In genomic region chr20:58629213-58629575, GRCh38 we compare ENCODE assay signal across 16 cellular contexts. TPM values are rescaled to one million over a fixed set of nuclear protein-coding genes. Genes with fewer than 3 reads are reported as not detected.
DNase-seq lines count a peak whose midpoint lies in the region; ATAC-seq lines count a peak whose summit lies in the region.
"Had no signal": no experiment of that assay in that cellular context is flagged by ENCODE, and none has a peak within 500 bp of the region (broad histone marks: within the 10 kb centered on the region; RNA-seq: fewer than 3 reads in every experiment).

No MANE protein-coding gene starts in this region.

- H3K4me1 ChIP-seq in SJCRH30 (peaks cover 32% of the 10 kb centered on the region), skeletal muscle satellite cell (ENCODE audit: control insufficient read depth, insufficient read depth, low read length) (peaks cover 38% of the 10 kb centered on the region)

- DNase-seq in NCI-H82 (lab: John Stamatoyannopoulos, UW) (peak; percentile 35), NCI-H82 treated with DMSO at 0.1 percent for 48 hours (lab: John Stamatoyannopoulos, UW; ENCODE audit: unreplicated experiment) (no peak), SJCRH30 (peak; percentile 91 to 94), left kidney (ENCODE audit: low read depth, low spot score) (peak; percentile 52), cortex of kidney (lab: John Stamatoyannopoulos, UW) (no peak), iPS-NIHi11 (ENCODE audit: low spot score) (no peak)
- DNase-seq: 8988T, GDM1, NCI-H187 treated with DMSO at 0.1 percent for 48 hours, NCI-H446, NCI-H69, OCI-M1, RPMI8226 had no signal

- H3K4me2 ChIP-seq in skeletal muscle satellite cell (ENCODE audit: low read length): peak overlapping the region; percentile 55
- H3K4me2 ChIP-seq: BLaER1 treated with 17β-estradiol and CSF1 and Interleukin-3, amounts not matched to agents 10 nM and 100 nM had no signal

- no peaks in the 10 kb centered on the region for H3K27me3 ChIP-seq in SJCRH30
- no peaks in the 10 kb centered on the region for H3K27me3 ChIP-seq in skeletal muscle satellite cell (ENCODE audit: control insufficient read depth, insufficient read depth, low read length)
- H3K27me3 ChIP-seq: BLaER1 treated with 17β-estradiol and CSF1 and Interleukin-3, amounts not matched to agents 10 nM and 100 nM had no signal

- H3K9me3 ChIP-seq in SJCRH30 (replicated peaks): no peaks in the 10 kb centered on the region
- H3K9me3 ChIP-seq in skeletal muscle satellite cell (replicated peaks; ENCODE audit: low read length): no peaks in the 10 kb centered on the region
- H3K9me3 ChIP-seq: BLaER1 treated with 17β-estradiol and CSF1 and Interleukin-3, amounts not matched to agents 10 nM and 100 nM had no signal

- H3K36me3 ChIP-seq in SJCRH30: no peaks in the 10 kb centered on the region
- no peaks in the 10 kb centered on the region for H3K36me3 ChIP-seq in skeletal muscle satellite cell (ENCODE audit: insufficient read depth, low read length)
- H3K36me3 ChIP-seq: BLaER1 treated with 17β-estradiol and CSF1 and Interleukin-3, amounts not matched to agents 10 nM and 100 nM had no signal

- H3K9ac ChIP-seq in skeletal muscle satellite cell (ENCODE audit: low read depth, low read length): peak overlapping the region; percentile 25
- H3K9ac ChIP-seq: BLaER1 treated with 17β-estradiol and CSF1 and Interleukin-3, amounts not matched to agents 10 nM and 100 nM had no signal

- H3K27ac ChIP-seq in SJCRH30: peak overlapping the region; percentile 77
- H3K27ac ChIP-seq: BLaER1 treated with 17β-estradiol and CSF1 and Interleukin-3, amounts not matched to agents 10 nM and 100 nM had no signal

- no peak for ATAC-seq in GM19395 (IDR thresholded peaks at IDR 0.05; ENCODE audit: unreplicated experiment)

- H3K4me3 ChIP-seq in SJCRH30 (no peak overlapping the region), skeletal muscle satellite cell (ENCODE audit: low read length) (no peak overlapping the region)
- H3K4me3 ChIP-seq: BLaER1 treated with 17β-estradiol and CSF1 and Interleukin-3, amounts not matched to agents 10 nM and 100 nM had no signal

RNA-seq across cellular contexts. Expression of gene STX16, which starts 21.9 kb away (rescaled TPM):
- 28.4 and 38.0 TPM in 2 replicates for total RNA-seq in SJCRH30 (2014; rRNA removed; shearing (Covaris generic))
- 16.5 and 18.6 TPM in 2 replicates for total RNA-seq in skeletal muscle satellite cell (2012; rRNA removed)

Comparison
In these comparisons a context has a peak if more than half of its experiments do, and no peak if none do; other contexts are left out.
1. DNase-seq: peak in NCI-H82 (single experiment), SJCRH30 (2 of 2) and left kidney (single experiment); none in NCI-H82 treated with DMSO at 0.1 percent for 48 hours (single experiment), cortex of kidney (single experiment) and iPS-NIHi11 (single experiment).